ENCODE assay signal across 8 cellular contexts in genomic region chr6:99426454-99426762, GRCh38. TPM values are rescaled to one million over a fixed set of nuclear protein-coding genes. Genes with fewer than 3 reads are reported as not detected.
A peak's percentile ranks its signal among the peaks of the same experiment; 100 is the strongest.
DNase-seq lines count a peak whose midpoint lies in the region; ATAC-seq and TF ChIP-seq lines count a peak whose summit lies in the region.

No MANE protein-coding gene starts in this region.

- TF ChIP-seq CTCF in GM06990 (IDR thresholded peaks at IDR 0.05; ENCODE audit: insufficient read depth, low read length, poor library complexity, severe bottlenecking): no peak
- TF ChIP-seq CTCF in fibroblast of the aortic adventitia (IDR thresholded peaks at IDR 0.05; ENCODE audit: insufficient read depth, low read length): no peak
- no peak for TF ChIP-seq CTCF in retinal pigment epithelial cell (conservative IDR thresholded peaks at IDR 0.05; ENCODE audit: low read depth, low read length)

- CTCF ChIA-PET in T-cell (lab: Charles Lee): interaction anchor here in 1 of 2 donors (0.6 to 2.4 kb wide), 4 partner anchors 8 to 74 kb away, joined by 3 to 14 read pairs (median 3); partner anchors contain the start of gene COQ3

- H3K36me3 Mint-ChIP-seq in T-cell: peaks cover 9% of the 10 kb centered on the region

- H3K4me3 ChIP-seq in GM06990 (replicated peaks; ENCODE audit: low read depth, low read length) (peak overlapping the region; percentile 95), fibroblast of the aortic adventitia (ENCODE audit: low read depth, low read length) (peak overlapping the region; percentile 98), retinal pigment epithelial cell (ENCODE audit: low read length) (peak overlapping the region; percentile 99)

- H3K4me3 Mint-ChIP-seq in T-cell: peak overlapping the region; percentile 93 to 100 (median 99)

- H3K27ac Mint-ChIP-seq in T-cell: peak overlapping the region in 1 of 2 donors; percentile 100

- ATAC-seq in T-cell (replicated peaks in 1 of 4): no peak
- no peak for ATAC-seq in GM21619 (IDR thresholded peaks at IDR 0.05; ENCODE audit: unreplicated experiment)

- no peaks in the 10 kb centered on the region for H3K9me3 Mint-ChIP-seq in T-cell

- POLR2A ChIA-PET in T-cell (lab: Charles Lee): interaction anchor here in 1 of 2 donors (0.9 kb wide), 1 partner anchor 18 kb away, joined by 3 read pairs; no protein-coding TSS in a partner anchor

- H3K36me3 ChIP-seq in GM06990 (ENCODE audit: control insufficient read depth, insufficient read depth, low read length): peaks cover 1% of the 10 kb centered on the region

- DNase-seq in GM06990 (ENCODE audit: extremely low read depth, insufficient read length): no peak
- no peak for DNase-seq in T-cell
- peak; percentile 8 for DNase-seq in fibroblast of the aortic adventitia (ENCODE audit: low read depth)
- DNase-seq in retinal pigment epithelial cell (ENCODE audit: low read depth): no peak
- no peak for DNase-seq in SKM-1 treated with dmso at 0.1 percent for 144 hours (lab: John Stamatoyannopoulos, UW; ENCODE audit: unreplicated experiment)
- DNase-seq in NCI-H1092 (lab: John Stamatoyannopoulos, UW): no peak
- DNase-seq in Ammon's horn (ENCODE audit: low spot score): no peak

- peaks cover 54 to 61% (median 58%) of the 10 kb centered on the region in 3 donors for H3K4me1 Mint-ChIP-seq in T-cell

- H3K27me3 Mint-ChIP-seq in T-cell: no peaks in the 10 kb centered on the region

- H3K27me3 ChIP-seq in GM06990 (replicated peaks; ENCODE audit: control insufficient read depth, insufficient read depth, low read length): no peaks in the 10 kb centered on the region

RNA-seq across cellular contexts. Expression of gene PNISR, which starts 1.3 kb away (rescaled TPM):
- 100 to 1,000 TPM; 212 to 351 (median 234) TPM for total RNA-seq in T-cell
- 60.4 and 69.4 TPM in 2 replicates for total RNA-seq in fibroblast of the aortic adventitia (ENCODE audit: low replicate concordance)

RNA-seq across cellular contexts. Expression of gene COQ3, which starts 32.4 kb away (rescaled TPM):
- total RNA-seq in T-cell (1 to 10 TPM; 2.0 to 5.0 (median 2.9) TPM), fibroblast of the aortic adventitia (ENCODE audit: low replicate concordance) (6.3 and 8.9 TPM in 2 replicates)
